ENCODE assay signal across 13 cellular contexts in the genomic region with DNA sequence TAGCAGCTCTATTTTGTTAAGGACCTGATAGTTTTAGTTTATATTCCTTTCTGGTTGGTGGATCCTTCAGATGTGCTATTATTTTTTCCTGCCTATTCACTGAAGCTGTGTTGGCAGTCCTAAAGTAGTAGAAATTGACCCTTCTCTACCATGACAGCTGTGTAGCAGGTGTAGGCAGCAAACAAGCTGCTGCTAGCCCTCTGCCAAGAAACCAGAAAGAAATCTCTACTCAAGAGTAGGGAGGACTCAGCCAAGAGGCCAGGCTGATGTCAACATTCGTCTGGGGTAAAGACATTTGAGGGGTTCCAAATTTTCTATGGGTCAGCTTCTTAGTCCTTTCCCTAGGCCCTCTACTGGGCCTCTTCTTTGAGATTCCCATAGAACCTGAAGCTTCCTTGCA.
"Had no signal": no experiment of that assay in that cellular context is flagged by ENCODE, and none has a peak within 500 bp of the region (broad histone marks: within the 10 kb centered on the region; RNA-seq: fewer than 3 reads in every experiment).

No MANE protein-coding gene starts in this region.

- H3K27me3 ChIP-seq: brain microvascular endothelial cell had no signal

- H3K36me3 ChIP-seq: brain microvascular endothelial cell had no signal

- ATAC-seq: stimulated activated effector memory CD8-positive, alpha-beta T cell treated with anti-CD3 and anti-CD28 coated beads, Interleukin-12 subunit alpha, Interleukin-12 subunit beta, amount 100 ng/mL, for 72 hours had no signal

- H3K27ac ChIP-seq: brain microvascular endothelial cell, parathyroid adenoma had no signal

- H3K27ac Mint-ChIP-seq: activated B cell treated with CpG ODN at 0.5 μM for 24 hours; activated naive CD8-positive, alpha-beta T cell; endodermal cell; stimulated activated effector memory CD8-positive, alpha-beta T cell treated with anti-CD3 and anti-CD28 coated beads, Interleukin-12 subunit alpha, Interleukin-12 subunit beta, amount 100 ng/mL, for 72 hours; T-helper 1 cell treated with Interleukin-12 subunit alpha and Interleukin-12 subunit beta and Interleukin-4 antibody, amounts not matched to agents 30 μg/mL and 1 μg/mL, for 36 hours had no signal

- H3K9me3 Mint-ChIP-seq: activated B cell treated with CpG ODN at 0.5 μM for 24 hours; endodermal cell; stimulated activated effector memory CD8-positive, alpha-beta T cell treated with anti-CD3 and anti-CD28 coated beads, Interleukin-12 subunit alpha, Interleukin-12 subunit beta, amount 100 ng/mL, for 72 hours; T-helper 1 cell treated with Interleukin-12 subunit alpha and Interleukin-12 subunit beta and Interleukin-4 antibody, amounts not matched to agents 30 μg/mL and 1 μg/mL, for 36 hours had no signal

- H3K4me1 ChIP-seq: parathyroid adenoma had no signal

- DNase-seq: activated B cell treated with CpG ODN at 0.5 μM for 24 hours; activated CD4-positive, alpha-beta T cell treated with anti-CD3 and anti-CD28 coated beads, Interleukin-2, amount 50 U/mL, for 1 hour; activated effector memory CD4-positive, alpha-beta T cell treated with anti-CD3 and anti-CD28 coated beads, Interleukin-2, amount 50 U/mL, for 16 hours; amygdala; brain microvascular endothelial cell; cerebellar nuclear complex; endodermal cell; retina; trophoblast cell had no signal
